38 cellular contexts compared by ENCODE assay signal in the genomic region with DNA sequence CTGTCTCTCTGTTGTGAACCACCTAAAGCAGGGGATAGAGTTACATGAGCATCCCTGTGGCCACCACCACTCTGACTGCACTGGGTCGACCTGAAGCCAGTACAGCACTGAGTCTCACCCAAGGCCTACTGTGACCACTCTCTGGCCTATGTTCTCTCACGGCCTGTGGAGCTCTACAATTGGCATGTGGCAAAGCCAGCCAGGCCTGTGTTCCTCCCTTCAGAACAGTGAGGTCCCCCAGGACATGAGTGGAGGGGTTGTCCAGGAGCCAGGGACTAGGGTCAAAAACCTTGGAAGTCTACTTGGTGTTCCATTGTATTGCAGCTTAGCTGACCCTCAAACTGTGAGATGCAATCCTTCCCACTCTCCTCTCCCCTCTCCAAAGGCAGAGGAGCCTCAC. TPM values are rescaled to one million over a fixed set of nuclear protein-coding genes. Genes with fewer than 3 reads are reported as not detected.
"Had no signal": no experiment of that assay in that cellular context is flagged by ENCODE, and none has a peak within 500 bp of the region (broad histone marks: within the 10 kb centered on the region; RNA-seq: fewer than 3 reads in every experiment).

No MANE protein-coding gene starts in this region.

- H3K4me3 ChIP-seq: MG63 had no signal

- H3K36me3 ChIP-seq: MG63 had no signal

- DNase-seq: Karpas-422, Kasumi-1, MG63, MM.1S, MV-4-11, NCI-H1048, NCI-H1092, NCI-H1092 treated with DMSO at 0.1 percent for 48 hours, NCI-H1105, NCI-H1105 treated with DMSO at 0.1 percent for 48 hours, NCI-H1417, NCI-H1417 treated with DMSO at 0.1 percent for 48 hours, NCI-H1436, NCI-H1436 treated with DMSO at 0.1 percent for 48 hours, NCI-H146, NCI-H1694, NCI-H1694 treated with DMSO at 0.1 percent for 48 hours, NCI-H187, NCI-H187 treated with DMSO at 0.1 percent for 48 hours, NCI-H1930, NCI-H2029, NCI-H2029 treated with DMSO at 0.1 percent for 48 hours, NCI-H2081, NCI-H2081 treated with DMSO at 0.1 percent for 48 hours, NCI-H2107, NCI-H2171, NCI-H2171 treated with DMSO at 0.1 percent for 48 hours, NCI-H2227 treated with DMSO at 0.1 percent for 48 hours, NCI-H226, NCI-H345, NCI-H446, NCI-H446 treated with DMSO at 0.1 percent for 48 hours, NCI-H510A, NCI-H510A treated with DMSO at 0.1 percent for 48 hours had no signal

- H3K27me3 ChIP-seq: MG63 had no signal

RNA-seq across cellular contexts. Expression of a gene that starts 42.7 kb away (rescaled TPM):
- total RNA-seq: LHCN-M2, M059J, MCF 10A, NCI-H460 had no signal
